ENCODE assay signal across 10 cellular contexts in the genomic region with DNA sequence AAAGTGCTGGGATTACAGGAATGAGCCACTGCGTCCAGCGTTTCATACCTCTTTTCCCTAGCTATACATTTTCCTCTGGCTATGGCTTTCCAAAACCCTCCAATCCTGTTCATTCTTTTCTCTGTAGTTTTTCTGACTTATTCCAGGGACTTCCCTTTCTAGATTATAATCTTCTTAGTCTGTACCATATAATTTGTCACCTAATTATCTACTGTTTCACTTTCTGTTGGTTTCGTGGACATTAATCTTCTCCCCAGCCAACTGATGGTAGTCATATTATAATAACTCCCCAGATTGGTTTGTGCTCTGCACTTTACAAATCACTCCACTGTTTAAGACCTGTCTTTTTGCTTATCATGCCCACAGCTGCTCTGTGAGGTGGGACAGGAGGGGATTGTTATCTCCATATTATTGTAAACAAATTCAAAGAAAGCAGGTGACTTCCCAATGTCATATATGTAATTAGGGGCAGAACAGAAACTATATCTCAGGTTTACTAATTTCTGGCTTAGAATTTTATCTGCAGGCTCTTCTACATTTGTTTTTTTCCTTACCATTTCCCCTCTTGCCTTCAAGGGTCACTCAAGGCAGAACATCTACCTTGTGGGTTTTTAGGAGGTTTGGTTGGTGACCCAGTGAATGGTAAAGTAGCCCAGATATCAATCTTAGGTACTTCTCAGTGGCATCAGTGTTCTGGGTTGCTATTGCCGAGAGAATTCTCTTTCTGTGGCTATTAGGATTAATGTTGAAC. TPM values are rescaled to one million over a fixed set of nuclear protein-coding genes. Genes with fewer than 3 reads are reported as not detected.
A peak's percentile ranks its signal among the peaks of the same experiment; 100 is the strongest.
DNase-seq lines count a peak whose midpoint lies in the region; ATAC-seq, FAIRE-seq and TF ChIP-seq lines count a peak whose summit lies in the region.
"Had no signal": no experiment of that assay in that cellular context is flagged by ENCODE, and none has a peak within 500 bp of the region (broad histone marks: within the 10 kb centered on the region; RNA-seq: fewer than 3 reads in every experiment).

No MANE protein-coding gene starts in this region.

- intact Hi-C loops in HCT116 (cut with micrococcal nuclease) (no loop called here), Panc1 (cut with micrococcal nuclease; ENCODE audit: unreplicated experiment) (no loop called here), natural killer cell (cut with micrococcal nuclease) (no loop called here)

- H3K27ac ChIP-seq in HCT116 (ENCODE audit: low read depth, low read length): no peak overlapping the region
- peak overlapping the region; percentile 30 for H3K27ac ChIP-seq in Panc1 (ENCODE audit: low read length)
- H3K27ac ChIP-seq: cardiac muscle cell, SJSA1 had no signal

- no peaks in the 10 kb centered on the region for H3K9me3 ChIP-seq in HCT116 (ENCODE audit: control insufficient read depth in 1 of 2, insufficient read depth in 1 of 2, low read depth in 1 of 2, low read length in 2 of 2)
- no peaks in the 10 kb centered on the region for H3K9me3 ChIP-seq in Panc1 (ENCODE audit: control insufficient read depth, insufficient read depth, low read depth, low read length)
- H3K9me3 ChIP-seq: SJSA1 had no signal

- peaks cover 79 to 86% of the 10 kb centered on the region in 2 donors for H3K4me1 Mint-ChIP-seq in natural killer cell

- RAD21 ChIA-PET in HCT116 (lab: Charles Lee; ENCODE audit: low non-redundant PET in 1 of 2, low total read pairs in 2 of 2, uncharacterized antibody in 2 of 2, unreplicated experiment in 2 of 2): no interaction called here

- no peaks in the 10 kb centered on the region for H3K27me3 ChIP-seq in HCT116 (ENCODE audit: insufficient read depth, low read length)
- H3K27me3 ChIP-seq in Panc1 (ENCODE audit: control insufficient read depth, insufficient read depth, low read length): no peaks in the 10 kb centered on the region
- H3K27me3 ChIP-seq: SJSA1 had no signal

- no peaks in the 10 kb centered on the region for H3K36me3 Mint-ChIP-seq in natural killer cell

- no TSS peak for BruUV-seq in HCT116 (replicated peaks; lab: Mats Ljungman, UMichigan)
- BruUV-seq in Panc1 (replicated peaks; lab: Mats Ljungman, UMichigan): no TSS peak

- ATAC-seq in GM18517 (IDR thresholded peaks at IDR 0.05; ENCODE audit: unreplicated experiment): peak; percentile 38
- no peak for ATAC-seq in HCT116
- no peak for ATAC-seq in Panc1
- ATAC-seq in natural killer cell: peak; percentile 69 to 77 (median 77)

- TF ChIP-seq CTCF in HCT116 (IDR thresholded peaks at IDR 0.05 in 2 of 3, conservative IDR thresholded peaks at IDR 0.05 in 1 of 3; ENCODE audit: borderline replicate concordance in 1 of 3, insufficient read depth in 1 of 3, low read depth in 2 of 3, low read length in 2 of 3) (no peak), Panc1 (IDR thresholded peaks at IDR 0.05) (no peak), natural killer cell (IDR thresholded peaks at IDR 0.05) (no peak)

- CTCF ChIA-PET in HCT116 (lab: Charles Lee) (interaction anchor here (0.9 to 1.5 kb wide), 2 partner anchors 25 to 30 kb away, joined by 3 to 5 read pairs; no protein-coding TSS in a partner anchor), Panc1 (lab: Charles Lee) (no interaction called here)

- in situ Hi-C loops in Panc1 (cut with HindIII; ENCODE audit: low pct_unique_long_range_greater_than_20kb, low sequenced_read_pairs): no loop called here

- 0 out of 2 replicates have a peak, but pooled peaks cover 6% of the 10 kb centered on the region for H3K79me2 ChIP-seq in HCT116 (ENCODE audit: insufficient read depth, low read length)

- peak overlapping the region; percentile 45 for H3K4me2 ChIP-seq in HCT116 (ENCODE audit: low read length)

- DNase-seq in HCT116 (ENCODE audit: low read depth, low spot score) (no peak), Panc1 (ENCODE audit: low read depth, low spot score) (no peak), natural killer cell (no peak), GM12892 (ENCODE audit: insufficient read length) (no peak), activated gamma-delta T cell treated with Interleukin-2 at 50 U/mL for 16 hours (no peak), GOT3 (lab: John Stamatoyannopoulos, UW) (no peak)
- no peak for DNase-seq in activated CD8-positive, alpha-beta memory T cell treated with anti-CD3 and anti-CD28 coated beads for 24 hours

- H3K27me3 Mint-ChIP-seq in natural killer cell (ENCODE audit: low read depth in 2 of 2): no peaks in the 10 kb centered on the region

- H3K4me3 ChIP-seq in HCT116 (replicated peaks in 1 of 2; ENCODE audit: low read depth in 1 of 2, low read length in 2 of 2): no peak overlapping the region
- no peak overlapping the region for H3K4me3 ChIP-seq in Panc1 (ENCODE audit: low read depth in 2 of 2, low read length in 2 of 2)
- H3K4me3 ChIP-seq: cardiac muscle cell, SJSA1 had no signal

- no peaks in the 10 kb centered on the region for H4K20me1 ChIP-seq in HCT116 (ENCODE audit: insufficient read depth)

- FAIRE-seq in GM12892 (lab: Jason Lieb, UNC): no peak

- TF ChIP-seq POLR2A in HCT116 (IDR thresholded peaks at IDR 0.05; ENCODE audit: borderline replicate concordance, extremely low read depth, insufficient read depth, insufficient read length): no peak
- no peak for TF ChIP-seq POLR2A in GM12892 (IDR thresholded peaks at IDR 0.05; ENCODE audit: low read depth, low read length)

- H3K9me3 Mint-ChIP-seq in natural killer cell: no peaks in the 10 kb centered on the region

- H3K27ac Mint-ChIP-seq in natural killer cell: peak overlapping the region; percentile 89 to 91

- POLR2A ChIA-PET in HCT116 (lab: Charles Lee): no interaction called here
- POLR2A ChIA-PET in Panc1 (lab: Charles Lee): no interaction called here

- H3K9ac ChIP-seq in HCT116 (ENCODE audit: low read length): no peak overlapping the region

- TF ChIP-seq RAD21 in HCT116 (IDR thresholded peaks at IDR 0.05; ENCODE audit: low read depth): no peak

- peak overlapping the region; percentile 63 for H3K4me3 Mint-ChIP-seq in natural killer cell

- H3K4me1 ChIP-seq in HCT116 (ENCODE audit: control insufficient read depth in 1 of 2, insufficient read depth in 2 of 2, low read length in 2 of 2) (peaks cover 14 to 30% of the 10 kb centered on the region in 2 experiments), Panc1 (ENCODE audit: control insufficient read depth, insufficient read depth, low read length) (peaks cover 36% of the 10 kb centered on the region)

- no peaks in the 10 kb centered on the region for H3K36me3 ChIP-seq in HCT116 (ENCODE audit: control insufficient read depth in 1 of 2, insufficient read depth in 2 of 2, low read length in 2 of 2)
- H3K36me3 ChIP-seq in Panc1 (ENCODE audit: control insufficient read depth, insufficient read depth, low read length): no peaks in the 10 kb centered on the region
- H3K36me3 ChIP-seq: cardiac muscle cell, SJSA1 had no signal

- H3K9me2 ChIP-seq in HCT116 (ENCODE audit: insufficient read depth): no peaks in the 10 kb centered on the region

- no peak overlapping the region for H2AFZ ChIP-seq in HCT116 (ENCODE audit: low read depth, low read length, poor library complexity, severe bottlenecking)

TF ChIP-seq in HCT116, 20 proteins besides CTCF, POLR2A, EP300 and RAD21:
- TF ChIP-seq CEBPB (IDR thresholded peaks at IDR 0.05; ENCODE audit: low read depth): no peak
- TF ChIP-seq EZH2phosphoT487 (IDR thresholded peaks at IDR 0.05; ENCODE audit: borderline replicate concordance): no peak
- no peak for TF ChIP-seq EZH2 (IDR thresholded peaks at IDR 0.05)
- no peak for TF ChIP-seq SP1 (IDR thresholded peaks at IDR 0.05; ENCODE audit: low read depth)
- TF ChIP-seq, protein P1, sequence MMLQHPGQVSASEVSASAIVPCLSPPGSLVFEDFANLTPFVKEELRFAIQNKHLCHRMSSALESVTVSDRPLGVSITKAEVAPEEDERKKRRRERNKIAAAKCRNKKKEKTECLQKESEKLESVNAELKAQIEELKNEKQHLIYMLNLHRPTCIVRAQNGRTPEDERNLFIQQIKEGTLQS (IDR thresholded peaks at IDR 0.05): no peak

RNA-seq across cellular contexts. Expression of a gene that starts 23.9 kb away (rescaled TPM):
- 22.3 TPM for total RNA-seq in HCT116 (2021; ENCODE audit: unreplicated experiment)
- 21.8 and 42.9 TPM in 2 replicates for polyA plus RNA-seq in HCT116 (2012)
- total RNA-seq in Panc1 (2021; ENCODE audit: unreplicated experiment): 93.6 TPM
- 82.7 TPM for polyA plus RNA-seq in Panc1 (2012; ENCODE audit: insufficient read length)
- total RNA-seq in natural killer cell: 100 to 1,000 TPM; 171 to 187 (median 175) TPM
- polyA plus RNA-seq in GM12892 (2012; ENCODE audit: missing spikeins): 25.2 TPM

RNA-seq across cellular contexts. Expression of a gene that starts 38.6 kb away (rescaled TPM):
- total RNA-seq in HCT116 (2021; ENCODE audit: unreplicated experiment): 49.1 TPM
- polyA plus RNA-seq in HCT116 (2012): 57.6 and 69.9 TPM in 2 replicates
- total RNA-seq in Panc1 (2021; ENCODE audit: unreplicated experiment): 156 TPM
- 219 TPM for polyA plus RNA-seq in Panc1 (2012; ENCODE audit: insufficient read length)
- total RNA-seq in natural killer cell: 100 to 1,000 TPM; 114 to 145 (median 137) TPM
- polyA plus RNA-seq in GM12892 (2012; ENCODE audit: missing spikeins): 61.8 TPM

Comparison
In these comparisons a context has a peak if more than half of its experiments do, and no peak if none do; other contexts are left out.
1. ATAC-seq: peak in GM18517 (single experiment) and natural killer cell (3 of 3); none in HCT116 (single experiment) and Panc1 (single experiment).